ENCODE assay signal across 26 cellular contexts in the genomic region with DNA sequence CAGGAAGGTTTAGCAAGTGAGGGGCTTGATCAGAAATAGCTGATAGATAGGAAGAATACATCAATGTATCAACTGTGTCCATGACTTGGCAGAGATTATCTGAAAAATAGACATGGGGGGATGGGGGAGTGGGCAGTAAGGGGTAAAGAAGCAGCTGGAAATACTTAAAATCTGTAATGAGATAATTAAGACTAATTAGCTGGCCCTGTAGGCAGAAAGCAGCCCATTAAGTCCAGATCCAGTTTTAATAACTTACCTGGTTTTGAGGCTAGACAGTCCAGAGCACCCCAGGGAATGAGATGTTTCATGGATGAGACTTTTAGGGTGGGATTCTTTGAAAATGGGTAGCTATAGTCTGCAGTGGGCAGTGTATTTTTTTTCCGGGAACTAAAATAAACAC.
"Had no signal": no experiment of that assay in that cellular context is flagged by ENCODE, and none has a peak within 500 bp of the region (broad histone marks: within the 10 kb centered on the region; RNA-seq: fewer than 3 reads in every experiment).

No MANE protein-coding gene starts in this region.

- DNase-seq: colonic mucosa; cortex of kidney; effector CD8-positive, alpha-beta T cell; effector memory CD8-positive, alpha-beta T cell; endodermal cell; erythroblast; esophagus squamous epithelium; foreskin fibroblast; foreskin melanocyte; gastrocnemius medialis; glutamatergic neuron; head of caudate nucleus; heart right ventricle; hippocampal formation; left cardiac atrium; left lung; left ventricle myocardium superior; mammary epithelial cell; mesendoderm; midbrain; naive thymus-derived CD4-positive, alpha-beta T cell had no signal

- H3K36me3 ChIP-seq: colonic mucosa, esophagus squamous epithelium, gastrocnemius medialis, heart right ventricle, left lung had no signal

- H3K27me3 Mint-ChIP-seq: dendritic cell treated with granulocyte-macrophage colony-stimulating factor and Interleukin-4, amounts not matched to agents 40 ng/mL and 50 ng/mL, for 4 days; memory B cell had no signal

- H3K27ac Mint-ChIP-seq: dendritic cell treated with granulocyte-macrophage colony-stimulating factor and Interleukin-4, amounts not matched to agents 40 ng/mL and 50 ng/mL, for 4 days; effector memory CD8-positive, alpha-beta T cell; endodermal cell; memory B cell; naive thymus-derived CD4-positive, alpha-beta T cell had no signal

- H3K9me3 Mint-ChIP-seq: dendritic cell treated with granulocyte-macrophage colony-stimulating factor and Interleukin-4, amounts not matched to agents 40 ng/mL and 50 ng/mL, for 4 days; effector memory CD8-positive, alpha-beta T cell; endodermal cell; memory B cell had no signal

- H3K4me1 ChIP-seq: colonic mucosa, esophagus squamous epithelium, gastrocnemius medialis, heart right ventricle, left lung had no signal

- H3K4me1 Mint-ChIP-seq: endodermal cell; memory B cell; naive thymus-derived CD4-positive, alpha-beta T cell had no signal

- H3K27ac ChIP-seq: colonic mucosa, epithelial cell of prostate, esophagus squamous epithelium, gastrocnemius medialis, heart right ventricle, left lung had no signal

- H3K4me3 ChIP-seq: colonic mucosa, esophagus squamous epithelium, gastrocnemius medialis, heart right ventricle, left lung, lung had no signal

- ATAC-seq: effector memory CD8-positive, alpha-beta T cell; esophagus mucosa; gastrocnemius medialis; heart right ventricle; left cardiac atrium; left lung; left ventricle myocardium superior; naive thymus-derived CD4-positive, alpha-beta T cell had no signal

- H3K36me3 Mint-ChIP-seq: memory B cell; naive thymus-derived CD4-positive, alpha-beta T cell had no signal

- H3K4me3 Mint-ChIP-seq: dendritic cell treated with granulocyte-macrophage colony-stimulating factor and Interleukin-4, amounts not matched to agents 40 ng/mL and 50 ng/mL, for 4 days; effector memory CD8-positive, alpha-beta T cell; endodermal cell; memory B cell; naive thymus-derived CD4-positive, alpha-beta T cell had no signal
